14 cellular contexts compared by ENCODE assay signal in the genomic region with DNA sequence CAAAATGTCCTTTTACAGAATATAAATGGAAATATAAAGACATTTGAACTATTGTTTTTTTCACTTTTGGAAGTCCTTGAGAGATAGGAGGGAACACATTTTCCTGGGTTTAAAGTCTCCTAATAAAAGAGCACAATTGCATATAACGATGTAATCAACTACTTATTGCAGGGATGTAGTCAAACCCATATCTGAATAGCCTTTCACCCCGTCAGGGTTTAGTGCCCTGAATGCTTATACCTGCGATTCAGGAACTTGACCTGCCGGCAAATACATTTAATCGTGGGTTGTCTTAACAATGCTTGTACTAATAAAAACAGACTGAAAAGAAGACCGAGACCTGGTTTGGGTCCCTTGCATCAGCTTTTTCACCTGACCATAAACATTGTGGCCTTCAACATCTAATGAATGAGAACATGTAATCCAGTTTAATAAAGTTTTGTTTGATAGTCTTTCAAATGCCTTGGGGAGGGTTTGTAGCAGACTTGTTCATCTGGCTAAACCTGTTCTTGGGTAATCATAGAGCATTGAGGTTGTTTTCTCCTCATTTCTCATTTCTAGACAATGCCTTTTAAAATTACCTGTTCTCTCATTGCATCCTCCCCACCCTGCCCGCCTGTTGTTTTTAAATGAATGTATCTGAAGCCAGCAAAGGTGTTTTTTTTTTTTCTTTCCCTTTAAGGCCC. TPM values are rescaled to one million over a fixed set of nuclear protein-coding genes. Genes with fewer than 3 reads are reported as not detected.
A peak's percentile ranks its signal among the peaks of the same experiment; 100 is the strongest.
DNase-seq lines count a peak whose midpoint lies in the region; ATAC-seq, FAIRE-seq and TF ChIP-seq lines count a peak whose summit lies in the region.
"Had no signal": no experiment of that assay in that cellular context is flagged by ENCODE, and none has a peak within 500 bp of the region (broad histone marks: within the 10 kb centered on the region; RNA-seq: fewer than 3 reads in every experiment).

No MANE protein-coding gene starts in this region.

- ATAC-seq in left lung: peak; percentile 6
- ATAC-seq in upper lobe of right lung: peak; percentile 37
- ATAC-seq: left lobe of liver had no signal

- H3K36me3 Mint-ChIP-seq in activated CD4-positive, alpha-beta memory T cell treated with anti-CD3 and anti-CD28 coated beads for 36 hours: no peaks in the 10 kb centered on the region

- H3F3A ChIP-seq in PC-9 (ENCODE audit: insufficient read depth, low read depth): peaks cover 48% of the 10 kb centered on the region

- H3K9ac ChIP-seq in kidney (ENCODE audit: low read length in 2 of 2): no peak overlapping the region

- peak; percentile 5 for DNase-seq in NCI-H2196 (lab: John Stamatoyannopoulos, UW; ENCODE audit: unreplicated experiment)
- no peak for DNase-seq in NCI-H2196 treated with DMSO at 0.1 percent for 48 hours (lab: John Stamatoyannopoulos, UW; ENCODE audit: unreplicated experiment)
- peak; percentile 40 to 88 for DNase-seq in PC-9
- DNase-seq in left lung: no peak
- DNase-seq in upper lobe of right lung: no peak
- no peak for DNase-seq in islet precursor cell
- DNase-seq in activated CD4-positive, alpha-beta memory T cell treated with anti-CD3 and anti-CD28 coated beads for 36 hours: no peak
- DNase-seq in kidney: no peak
- DNase-seq: activated T-cell treated with anti-CD3 and anti-CD28 coated beads, Interleukin-2, amount 50 U/mL, for 1 hour; H7 had no signal

- peak overlapping the region; percentile 92 for H3K4me2 ChIP-seq in PC-9

- peak overlapping the region; percentile 96 for H3K27ac ChIP-seq in PC-9
- H3K27ac ChIP-seq in left lung: peak overlapping the region; percentile 45 to 51
- H3K27ac ChIP-seq in upper lobe of right lung: no peak overlapping the region
- no peak overlapping the region for H3K27ac ChIP-seq in kidney (ENCODE audit: low read depth in 2 of 2, low read length in 2 of 2)
- H3K27ac ChIP-seq: HL-60 had no signal

- H3K4me1 ChIP-seq in PC-9 (replicated peaks; ENCODE audit: insufficient read depth) (peaks cover 82% of the 10 kb centered on the region), left lung (peaks cover 3 to 7% of the 10 kb centered on the region in 2 donors), upper lobe of right lung (no peaks in the 10 kb centered on the region), kidney (ENCODE audit: control insufficient read depth in 1 of 2, insufficient read depth in 1 of 2, low read depth in 1 of 2, low read length in 2 of 2) (no peaks in the 10 kb centered on the region)

- no peak overlapping the region for H3K27ac Mint-ChIP-seq in activated CD4-positive, alpha-beta memory T cell treated with anti-CD3 and anti-CD28 coated beads for 36 hours

- no peaks in the 10 kb centered on the region for H3K27me3 Mint-ChIP-seq in activated CD4-positive, alpha-beta memory T cell treated with anti-CD3 and anti-CD28 coated beads for 36 hours

- H3K9me3 Mint-ChIP-seq in activated CD4-positive, alpha-beta memory T cell treated with anti-CD3 and anti-CD28 coated beads for 36 hours: no peaks in the 10 kb centered on the region
- H3K9me3 Mint-ChIP-seq: neural crest cell had no signal

- no peaks in the 10 kb centered on the region for H4K20me1 ChIP-seq in PC-9 (ENCODE audit: insufficient read depth)

- no peaks in the 10 kb centered on the region for H3K9me3 ChIP-seq in PC-9 (ENCODE audit: insufficient read depth, low read depth)
- no peaks in the 10 kb centered on the region for H3K9me3 ChIP-seq in left lung
- H3K9me3 ChIP-seq in upper lobe of right lung: no peaks in the 10 kb centered on the region
- H3K9me3 ChIP-seq in kidney (ENCODE audit: control insufficient read depth in 1 of 2, low read length in 2 of 2): no peaks in the 10 kb centered on the region

- BruUV-seq in PC-9 (replicated peaks; lab: Mats Ljungman, UMichigan): no TSS peak

- FAIRE-seq in kidney (lab: Jason Lieb, UNC): no peak
- FAIRE-seq: A204.1 had no signal

- peaks cover 87% of the 10 kb centered on the region for H3K36me3 ChIP-seq in PC-9 (ENCODE audit: low read depth)
- peaks cover 0 to 28% of the 10 kb centered on the region in 2 donors for H3K36me3 ChIP-seq in left lung
- H3K36me3 ChIP-seq in upper lobe of right lung: peaks cover 6% of the 10 kb centered on the region
- H3K36me3 ChIP-seq in kidney (ENCODE audit: control insufficient read depth in 1 of 2, insufficient read depth in 2 of 2, low read length in 2 of 2): peaks cover 0 to 4% of the 10 kb centered on the region in 2 donors

- TF ChIP-seq CTCF in PC-9 (conservative IDR thresholded peaks at IDR 0.05) (no peak), left lung (IDR thresholded peaks at IDR 0.05) (no peak), upper lobe of right lung (IDR thresholded peaks at IDR 0.05) (no peak), kidney (IDR thresholded peaks at IDR 0.05; ENCODE audit: borderline replicate concordance, extremely low read depth, insufficient read depth) (no peak)

- intact Hi-C loops in PC-9 (cut with micrococcal nuclease; ENCODE audit: unreplicated experiment): loop anchor here (10.0 kb wide), 1 partner anchor 129 kb away; no protein-coding TSS in a partner anchor
- intact Hi-C loops in left lung (cut with DNase I): no loop called here
- intact Hi-C loops in upper lobe of right lung (cut with DNase I): no loop called here
- intact Hi-C loops in activated CD4-positive, alpha-beta memory T cell treated with anti-CD3 and anti-CD28 coated beads for 36 hours (cut with micrococcal nuclease): no loop called here
- intact Hi-C loops in kidney (cut with DNase I): no loop called here

- peaks cover 1% of the 10 kb centered on the region for H3K4me1 Mint-ChIP-seq in activated CD4-positive, alpha-beta memory T cell treated with anti-CD3 and anti-CD28 coated beads for 36 hours (ENCODE audit: low read depth)

- CTCF ChIA-PET in PC-9 (lab: Charles Lee): no interaction called here
- CTCF ChIA-PET in activated CD4-positive, alpha-beta memory T cell treated with anti-CD3 and anti-CD28 coated beads for 36 hours (lab: Charles Lee): no interaction called here

- no peak overlapping the region for H3K4me3 Mint-ChIP-seq in activated CD4-positive, alpha-beta memory T cell treated with anti-CD3 and anti-CD28 coated beads for 36 hours
- H3K4me3 Mint-ChIP-seq: neural crest cell had no signal

- POLR2A ChIA-PET in PC-9 (lab: Charles Lee; ENCODE audit: unreplicated experiment): no interaction called here
- POLR2A ChIA-PET in activated CD4-positive, alpha-beta memory T cell treated with anti-CD3 and anti-CD28 coated beads for 36 hours (lab: Charles Lee): no interaction called here

- H2AFZ ChIP-seq in PC-9: no peak overlapping the region

- H3K79me2 ChIP-seq in PC-9 (ENCODE audit: low read depth): peaks cover 99% of the 10 kb centered on the region

- H3K27me3 ChIP-seq in PC-9 (ENCODE audit: insufficient read depth, low read depth) (no peaks in the 10 kb centered on the region), left lung (peaks cover 0 to under 1% of the 10 kb centered on the region in 2 donors), upper lobe of right lung (no peaks in the 10 kb centered on the region)

- H3K9me2 ChIP-seq in PC-9 (ENCODE audit: insufficient read depth): no peaks in the 10 kb centered on the region

- H3K4me3 ChIP-seq in PC-9 (peak overlapping the region; percentile 51), left lung (peak overlapping the region in 1 of 2 donors; percentile 17), upper lobe of right lung (no peak overlapping the region), kidney (ENCODE audit: low read length in 2 of 2) (no peak overlapping the region)

RNA-seq across cellular contexts. Expression of gene KLF5, which starts 7.0 kb away (rescaled TPM):
- total RNA-seq in PC-9 (2021): 54.3 and 65.9 TPM in 2 replicates
- 10 to 100 TPM; 34.4 to 52.9 TPM for total RNA-seq in left lung
- 53.7 TPM for total RNA-seq in upper lobe of right lung
- 1 to 10 TPM; 3.3 to 4.2 TPM for total RNA-seq in activated CD4-positive, alpha-beta memory T cell treated with anti-CD3 and anti-CD28 coated beads for 36 hours
- total RNA-seq in kidney: 52.7 TPM
- polyA plus RNA-seq in kidney (ENCODE audit: insufficient read depth, low read depth, low replicate concordance): 4.4 TPM

Comparison
In these comparisons a context has a peak if more than half of its experiments do, and no peak if none do; other contexts are left out.
1. DNase-seq: peak in NCI-H2196 (single experiment) and PC-9 (2 of 2); none in NCI-H2196 treated with DMSO at 0.1 percent for 48 hours (single experiment), left lung (0 of 2), upper lobe of right lung (single experiment), islet precursor cell (single experiment), activated CD4-positive, alpha-beta memory T cell treated with anti-CD3 and anti-CD28 coated beads for 36 hours (single experiment) and kidney (single experiment).
2. H3K27ac ChIP-seq: peak in PC-9 (single experiment) and left lung (2 of 2); none in upper lobe of right lung (single experiment) and kidney (0 of 2).
3. RNA of gene KLF5, which starts 7.0 kb away (total RNA-seq): 54.3 to 65.9 TPM in PC-9, 53.7 TPM in upper lobe of right lung (single experiment), 34.4 to 52.9 TPM in left lung and 52.7 TPM in kidney (single experiment); 3.3 to 4.2 TPM in activated CD4-positive, alpha-beta memory T cell treated with anti-CD3 and anti-CD28 coated beads for 36 hours; every median in the first group is over 4 times any median in the second.